1 cellular context compared by ENCODE assay signal in genomic region chr6:144214622-144215401, GRCh38.
TF ChIP-seq lines count a peak whose summit lies in the region.

No MANE protein-coding gene starts in this region.

TF ChIP-seq in HepG2, 621 proteins besides CTCF, POLR2A, EP300 and RAD21 (continued from another document and continues in another):
- TF ChIP-seq DNMT1 (CRISPR knock-in tag; IDR thresholded peaks at IDR 0.05) = 0 out of 2 replicates have a peak, but pooled peaks have one; percentile 80
- no peak for TF ChIP-seq NFRKB (IDR thresholded peaks at IDR 0.05)
- TF ChIP-seq PAWR (CRISPR knock-in tag; IDR thresholded peaks at IDR 0.05; ENCODE audit: borderline replicate concordance) = no peak
- no peak for TF ChIP-seq ASH2L (IDR thresholded peaks at IDR 0.05; ENCODE audit: insufficient read length, low read depth, low read length)
- TF ChIP-seq ZSCAN12 (CRISPR knock-in tag; IDR thresholded peaks at IDR 0.05) = no peak
- no peak for TF ChIP-seq MXD4 (CRISPR knock-in tag; IDR thresholded peaks at IDR 0.05)
- no peak for TF ChIP-seq PCBP1 (IDR thresholded peaks at IDR 0.05; ENCODE audit: borderline replicate concordance, low read depth, low read length)
- TF ChIP-seq ZNF773 (CRISPR knock-in tag; IDR thresholded peaks at IDR 0.05; ENCODE audit: borderline replicate concordance) = no peak
- no peak for TF ChIP-seq NCOR1 (IDR thresholded peaks at IDR 0.05; ENCODE audit: borderline replicate concordance, low read length)
- TF ChIP-seq NR0B2 (CRISPR knock-in tag; IDR thresholded peaks at IDR 0.05) = no peak
- TF ChIP-seq U2AF2 (IDR thresholded peaks at IDR 0.05; ENCODE audit: low read depth, low read length) = 0 out of 2 replicates have a peak, but pooled peaks have one; percentile 34
- TF ChIP-seq ZNF12 (CRISPR knock-in tag; IDR thresholded peaks at IDR 0.05) = no peak
- no peak for TF ChIP-seq CREB3 (CRISPR knock-in tag; IDR thresholded peaks at IDR 0.05)
- peak; percentile 91 for TF ChIP-seq ZNF121 (CRISPR knock-in tag; IDR thresholded peaks at IDR 0.05)
- TF ChIP-seq ZNF710 (CRISPR knock-in tag; IDR thresholded peaks at IDR 0.05; ENCODE audit: borderline replicate concordance) = no peak
- TF ChIP-seq ZNF572 (CRISPR knock-in tag; IDR thresholded peaks at IDR 0.05) = no peak
- no peak for TF ChIP-seq ZNF580 (CRISPR knock-in tag; IDR thresholded peaks at IDR 0.05; ENCODE audit: borderline replicate concordance, low read depth)
- no peak for TF ChIP-seq ZNF354B (CRISPR knock-in tag; IDR thresholded peaks at IDR 0.05)
- no peak for TF ChIP-seq SRF (IDR thresholded peaks at IDR 0.05; ENCODE audit: low read depth, low read length)
- TF ChIP-seq ZSCAN9 (CRISPR knock-in tag; IDR thresholded peaks at IDR 0.05; ENCODE audit: borderline replicate concordance) = no peak
- no peak for TF ChIP-seq ZFYVE20 (CRISPR knock-in tag; IDR thresholded peaks at IDR 0.05; ENCODE audit: borderline replicate concordance, low read depth)
- no peak for TF ChIP-seq ZNF234 (CRISPR knock-in tag; conservative IDR thresholded peaks at IDR 0.05)
- peak; percentile 83 for TF ChIP-seq MNT (IDR thresholded peaks at IDR 0.05)
- no peak for TF ChIP-seq UBTF (CRISPR knock-in tag; IDR thresholded peaks at IDR 0.05)
- TF ChIP-seq E2F2 (CRISPR knock-in tag; IDR thresholded peaks at IDR 0.05; ENCODE audit: borderline replicate concordance) = no peak; the same call in 1 of the 2 replicates
- 0 out of 2 replicates have a peak, but pooled peaks have one; percentile 46 for TF ChIP-seq ZNF44 (CRISPR knock-in tag; IDR thresholded peaks at IDR 0.05)
- TF ChIP-seq KDM1A (CRISPR knock-in tag; IDR thresholded peaks at IDR 0.05) = no peak
- TF ChIP-seq ATF1 (CRISPR knock-in tag; IDR thresholded peaks at IDR 0.05) = no peak
- no peak for TF ChIP-seq ISX (CRISPR knock-in tag; conservative IDR thresholded peaks at IDR 0.05)
- no peak for TF ChIP-seq ZNF883 (CRISPR knock-in tag; IDR thresholded peaks at IDR 0.05; ENCODE audit: not compliant biosample characterization)
- TF ChIP-seq ZNF784 (CRISPR knock-in tag; IDR thresholded peaks at IDR 0.05; ENCODE audit: borderline replicate concordance) = peak; percentile 65
- TF ChIP-seq YEATS2 (CRISPR knock-in tag; IDR thresholded peaks at IDR 0.05; ENCODE audit: borderline replicate concordance) = no peak; the same call in 1 of the 2 replicates
- no peak for TF ChIP-seq TIGD3 (CRISPR knock-in tag; IDR thresholded peaks at IDR 0.05; ENCODE audit: borderline replicate concordance)
- no peak for TF ChIP-seq KLF12 (CRISPR knock-in tag; IDR thresholded peaks at IDR 0.05; ENCODE audit: borderline replicate concordance)
- peak; percentile 59; the same call in 1 of the 2 replicates for TF ChIP-seq ZNF598 (CRISPR knock-in tag; IDR thresholded peaks at IDR 0.05; ENCODE audit: borderline replicate concordance)
- TF ChIP-seq RARA (CRISPR knock-in tag; IDR thresholded peaks at IDR 0.05) = 0 out of 2 replicates have a peak, but pooled peaks have one; percentile 7
- TF ChIP-seq SALL2 (CRISPR knock-in tag; IDR thresholded peaks at IDR 0.05) = no peak
- TF ChIP-seq GMEB1 (CRISPR knock-in tag; IDR thresholded peaks at IDR 0.05; ENCODE audit: borderline replicate concordance) = peak; percentile 36; the same call in 1 of the 2 replicates
- TF ChIP-seq THAP9 (CRISPR knock-in tag; IDR thresholded peaks at IDR 0.05; ENCODE audit: borderline replicate concordance) = no peak
- TF ChIP-seq ZNF503 (CRISPR knock-in tag; IDR thresholded peaks at IDR 0.05) = no peak
- peak; percentile 29; the same call in 1 of the 2 replicates for TF ChIP-seq ZNF768 (CRISPR knock-in tag; IDR thresholded peaks at IDR 0.05)
- TF ChIP-seq ZNF264 (CRISPR knock-in tag; IDR thresholded peaks at IDR 0.05) = no peak
- TF ChIP-seq HDAC2 (CRISPR knock-in tag; IDR thresholded peaks at IDR 0.05) = no peak
